In genomic region chr6:125924169-125924568, GRCh38 we compare ENCODE assay signal across 1 cellular context.
TF ChIP-seq lines count a peak whose summit lies in the region.

No MANE protein-coding gene starts in this region.

TF ChIP-seq in GM12878, 131 proteins besides CTCF, POLR2A, EP300 and RAD21:
- no peak for TF ChIP-seq RELA (IDR thresholded peaks at IDR 0.05; ENCODE audit: borderline replicate concordance, partially characterized antibody)
